In genomic region chr4:185209031-185209851, GRCh38 we compare ENCODE assay signal across 8 cellular contexts. TPM values are rescaled to one million over a fixed set of nuclear protein-coding genes. Genes with fewer than 3 reads are reported as not detected.
A peak's percentile ranks its signal among the peaks of the same experiment; 100 is the strongest.
DNase-seq lines count a peak whose midpoint lies in the region; ATAC-seq, FAIRE-seq and TF ChIP-seq lines count a peak whose summit lies in the region.

TSS of gene SNX25 (plus strand) at chr4:185209598. CDS start at chr4:185209827, 229 bp downstream.

- peaks cover 0 to 40% of the 10 kb centered on the region in 2 experiments; a peak in 2 of 4 replicates for H3K79me2 ChIP-seq in H1 (ENCODE audit: control insufficient read depth in 1 of 2, insufficient read depth in 2 of 2, low read length in 2 of 2)

- CTCF ChIA-PET in H1 (lab: Charles Lee; ENCODE audit: partially characterized antibody), result interaction anchor here (1.1 kb wide), 1 partner anchor 25 kb away, joined by 5 read pairs; no protein-coding TSS in a partner anchor

- H2BK20ac ChIP-seq in H1 (ENCODE audit: low read length), result no peak within 1 kb of the TSS

- H2BK12ac ChIP-seq in H1 (ENCODE audit: low read depth, low read length), result peak within 1 kb of the TSS; percentile 72; the same call in 1 of the 2 replicates
- H2BK12ac ChIP-seq in mesenchymal stem cell (ENCODE audit: low read length in 2 of 2), result peak within 1 kb of the TSS; percentile 4 to 94

- H3K9me3 ChIP-seq in H1 (ENCODE audit: insufficient read depth in 2 of 2, low read depth in 1 of 2, low read length in 1 of 2) (no peaks in the 10 kb centered on the region), mesenchymal stem cell (ENCODE audit: control insufficient read depth, low read length) (no peaks in the 10 kb centered on the region)

- H4K8ac ChIP-seq in H1 (ENCODE audit: extremely low read depth, insufficient read depth, low read length) (peak within 1 kb of the TSS; percentile 16), mesenchymal stem cell (ENCODE audit: low read length) (peak within 1 kb of the TSS; percentile 21)

- H3K27ac ChIP-seq in H1 (ENCODE audit: low read depth, low read length), result no peak within 1 kb of the TSS
- peak within 1 kb of the TSS; percentile 66 for H3K27ac ChIP-seq in mesenchymal stem cell (ENCODE audit: low read length, poor library complexity, severe bottlenecking)

- H4K5ac ChIP-seq in H1 (ENCODE audit: insufficient read length, low read depth, low read length), result peak within 1 kb of the TSS; percentile 64

- peak within 1 kb of the TSS; percentile 84 for H4K91ac ChIP-seq in H1 (replicated peaks; ENCODE audit: insufficient read length, low read length)
- peak within 1 kb of the TSS; percentile 29 for H4K91ac ChIP-seq in mesenchymal stem cell (ENCODE audit: low read length)

- 6% methylated on average over 49 of the region's 72 CpGs; no CpG with 5 or more reads in 1 of the 2 experiments for WGBS in H1 (ENCODE audit: extremely low coverage in 1 of 2, insufficient coverage in 1 of 2, insufficient read length in 1 of 2, insufficient replicate concordance in 2 of 2, low coverage in 1 of 2, low lambda C conversion rate in 2 of 2, missing lambda C conversion rate in 1 of 2), 2 experiments
- 3% methylated on average over 58 of the region's 72 CpGs for WGBS in mesenchymal stem cell

- H2BK5ac ChIP-seq in H1 (ENCODE audit: low read depth, low read length), result peak within 1 kb of the TSS; percentile 55; the same call in 1 of the 2 replicates
- H2BK5ac ChIP-seq in mesenchymal stem cell (ENCODE audit: low read depth, low read length, poor library complexity, severe bottlenecking), result no peak within 1 kb of the TSS

- H3K9ac ChIP-seq in H1 (replicated peaks in 1 of 4; ENCODE audit: extremely low read depth in 1 of 4, low read depth in 3 of 4, low read length in 3 of 4) (peak within 1 kb of the TSS; percentile 42 to 85 (median 57)), mesenchymal stem cell (ENCODE audit: low read length) (peak within 1 kb of the TSS; percentile 92)

- DNase-seq in AG10803 (ENCODE audit: low read depth) (peak; percentile 64), NCI-H748 treated with DMSO at 0.1 percent for 48 hours (lab: John Stamatoyannopoulos, UW) (peak; percentile 75), H1 (ENCODE audit: low read depth in 1 of 2, low spot score in 2 of 2) (peak in 1 of 2 experiments; percentile 93), mesenchymal stem cell (peak; percentile 81)
- peak; percentile 69 to 82 (median 72) for DNase-seq in activated CD8-positive, alpha-beta memory T cell treated with anti-CD3 and anti-CD28 coated beads for 48 hours (ENCODE audit: low read depth in 2 of 3, low spot score in 2 of 3)
- peak; percentile 68 for DNase-seq in stimulated activated CD8-positive, alpha-beta memory T cell treated with anti-CD3 and anti-CD28 coated beads, Interleukin-15, amount 100 ng/mL, for 1 hour (ENCODE audit: low read depth)

- H2BK120ac ChIP-seq in H1 (replicated peaks; ENCODE audit: low read depth, low read length) (no peak within 1 kb of the TSS), mesenchymal stem cell (ENCODE audit: low read depth, low read length) (peak within 1 kb of the TSS; percentile 94)

- H3K4me1 ChIP-seq in H1 (replicated peaks in 1 of 4; ENCODE audit: control insufficient read depth in 3 of 4, insufficient read depth in 4 of 4, low read length in 3 of 4), result peaks cover 5 to 14% (median 10%) of the 10 kb centered on the region in 4 experiments; a peak in 6 of 7 replicates
- H3K4me1 ChIP-seq in mesenchymal stem cell (ENCODE audit: control insufficient read depth, insufficient read depth, low read depth, low read length), result peaks cover 11% of the 10 kb centered on the region

- peak within 1 kb of the TSS; percentile 92 for H3K18ac ChIP-seq in H1 (ENCODE audit: extremely low read depth, low read length)
- H3K18ac ChIP-seq in mesenchymal stem cell (ENCODE audit: low read depth in 1 of 2, low read length in 2 of 2), result peak within 1 kb of the TSS; percentile 90 to 93

- H3K36me3 ChIP-seq in H1 (ENCODE audit: control insufficient read depth in 2 of 4, insufficient read depth in 4 of 4, low read length in 3 of 4) (no peaks in the 10 kb centered on the region), mesenchymal stem cell (ENCODE audit: control insufficient read depth in 1 of 2, insufficient read depth in 2 of 2, low read depth in 1 of 2, low read length in 2 of 2) (no peaks in the 10 kb centered on the region)

- FAIRE-seq in H1 (lab: Jason Lieb, UNC), result no peak

- peaks cover 8% of the 10 kb centered on the region for H3K23me2 ChIP-seq in H1 (ENCODE audit: low read depth, low read length)

- peak in 1 of 2 experiments; percentile 51; a peak in 1 of 3 replicates for TF ChIP-seq POLR2A in H1 (IDR thresholded peaks at IDR 0.05; ENCODE audit: control extremely low read depth in 1 of 2, low read depth in 2 of 2, low read length in 2 of 2)

- no peaks in the 10 kb centered on the region for H3K79me1 ChIP-seq in H1 (ENCODE audit: low read depth, low read length)
- peaks cover 6% of the 10 kb centered on the region for H3K79me1 ChIP-seq in mesenchymal stem cell (replicated peaks; ENCODE audit: low read length, poor library complexity, severe bottlenecking)

- peaks cover 0 to 3% (median 0%) of the 10 kb centered on the region in 4 experiments; a peak in 2 of 7 replicates for H3K27me3 ChIP-seq in H1 (replicated peaks in 1 of 4; ENCODE audit: control insufficient read depth in 3 of 4, extremely low read depth in 1 of 4, insufficient read depth in 3 of 4, low read length in 3 of 4)
- H3K27me3 ChIP-seq in mesenchymal stem cell (ENCODE audit: control insufficient read depth in 1 of 2, insufficient read depth in 1 of 2, low read length in 2 of 2), result no peaks in the 10 kb centered on the region

- H3K56ac ChIP-seq in H1 (replicated peaks; ENCODE audit: insufficient read length, low read depth, low read length), result peak within 1 kb of the TSS; percentile 12

- H3K4ac ChIP-seq in H1 (replicated peaks; ENCODE audit: insufficient read length, low read depth, low read length), result peak within 1 kb of the TSS; percentile 79
- H3K4ac ChIP-seq in mesenchymal stem cell (ENCODE audit: low read depth in 1 of 2, low read length in 2 of 2), result peak within 1 kb of the TSS; percentile 48 to 76

- H3K4me2 ChIP-seq in H1 (ENCODE audit: insufficient read depth in 1 of 2, low read depth in 2 of 2, low read length in 2 of 2) (peak within 1 kb of the TSS; percentile 71 to 97), mesenchymal stem cell (ENCODE audit: low read length, poor library complexity, severe bottlenecking) (peak within 1 kb of the TSS; percentile 93)

- H3K4me3 ChIP-seq in AG10803 (ENCODE audit: low read length) (peak within 1 kb of the TSS; percentile 95), H1 (ENCODE audit: extremely low read depth in 1 of 4, insufficient read depth in 2 of 4, low read depth in 3 of 4, low read length in 4 of 4) (peak within 1 kb of the TSS; percentile 71 to 89 (median 80)), mesenchymal stem cell (ENCODE audit: insufficient read depth in 1 of 2, low read depth in 1 of 2, low read length in 2 of 2) (peak within 1 kb of the TSS; percentile 67 to 97)

- H2BK15ac ChIP-seq in H1 (ENCODE audit: low read length) (peak within 1 kb of the TSS; percentile 53; the same call in 1 of the 2 replicates), mesenchymal stem cell (ENCODE audit: low read depth, poor library complexity, severe bottlenecking) (peak within 1 kb of the TSS; percentile 45)

- POLR2A ChIA-PET in H1 (lab: Charles Lee; ENCODE audit: partially characterized antibody), result interaction anchor here (0.8 to 1.9 kb wide), 7 partner anchors 10 to 392 kb away, joined by 3 to 5 read pairs (median 3); partner anchors contain the start of gene SLC25A4

- TF ChIP-seq EP300 in H1 (IDR thresholded peaks at IDR 0.05; ENCODE audit: borderline replicate concordance in 1 of 2, low read depth in 2 of 2, low read length in 2 of 2), result no peak

- H2AFZ ChIP-seq in H1 (ENCODE audit: low read length), result peak within 1 kb of the TSS; percentile 47
- H2AFZ ChIP-seq in mesenchymal stem cell (ENCODE audit: low read depth, low read length), result peak within 1 kb of the TSS; percentile 74

- H2AK5ac ChIP-seq in H1 (ENCODE audit: low read depth, low read length) (no peak within 1 kb of the TSS), mesenchymal stem cell (ENCODE audit: low read length, severe bottlenecking) (no peak within 1 kb of the TSS)

- H3K14ac ChIP-seq in H1 (ENCODE audit: insufficient read length) (no peak within 1 kb of the TSS), mesenchymal stem cell (ENCODE audit: low read length in 2 of 2) (peak within 1 kb of the TSS in 1 of 2 experiments; percentile 80)

- peak; percentile 78 for ATAC-seq in GM18909 (IDR thresholded peaks at IDR 0.05; ENCODE audit: poor library complexity, unreplicated experiment)
- ATAC-seq in HG03159 (IDR thresholded peaks at IDR 0.05; ENCODE audit: unreplicated experiment), result peak; percentile 76

- H3K23ac ChIP-seq in H1 (ENCODE audit: insufficient read length) (no peak within 1 kb of the TSS), mesenchymal stem cell (ENCODE audit: low read length in 2 of 2) (peak within 1 kb of the TSS in 1 of 2 experiments; percentile 85)

- peaks cover 4 to 5% of the 10 kb centered on the region in 2 experiments for H4K20me1 ChIP-seq in H1 (replicated peaks in 1 of 2; ENCODE audit: control insufficient read depth in 1 of 2, insufficient read depth in 2 of 2, low read length in 2 of 2)

- TF ChIP-seq CTCF in AG10803 (conservative IDR thresholded peaks at IDR 0.05; ENCODE audit: low read length) (no peak), H1 (IDR thresholded peaks at IDR 0.05; ENCODE audit: control extremely low read depth in 1 of 3, insufficient read depth in 1 of 3, low read depth in 1 of 3, low read length in 3 of 3) (peak in 1 of 3 experiments; percentile 17; a peak in 1 of 4 replicates)

- peak; percentile 4 to 30; a peak in 1 of 4 replicates for TF ChIP-seq RAD21 in H1 (IDR thresholded peaks at IDR 0.05 in 1 of 2, conservative IDR thresholded peaks at IDR 0.05 in 1 of 2; ENCODE audit: low read depth in 2 of 2, low read length in 2 of 2)

TF ChIP-seq in H1, 55 proteins besides CTCF, POLR2A, EP300 and RAD21 (continues in another document):
- TF ChIP-seq CBX5 (IDR thresholded peaks at IDR 0.05; ENCODE audit: low read depth, low read length), result no peak

RNA-seq across cellular contexts. Expression of gene SNX25, which starts in this region (rescaled TPM):
- 16.1 and 19.9 TPM in 2 replicates for total RNA-seq in H1 (2021; fragmentation: NEBNext Ultra II Directional; extraction: Animal tissue kit (Norgen Biotek cat#: 25700))
- 4.6 and 5.4 TPM in 2 replicates for polyA plus RNA-seq in H1 (2011; rRNA removed)
- 7.0 TPM for polyA plus RNA-seq in H1 (2011; cell fraction: cytosol; rRNA removed)
- 12.6 TPM for polyA plus RNA-seq in H1 (2011; cell fraction: nucleus; rRNA removed)
- 7.7 to 15.2 TPM (median 9.6 TPM) in 4 replicates for polyA plus RNA-seq in H1 (2012, experiment 1 of 2)
- polyA plus RNA-seq in H1 (2012, experiment 2 of 2), result 0.91 TPM
- 9.7 TPM for polyA plus RNA-seq in H1 (2013, experiment 1 of 2)
- polyA plus RNA-seq in H1 (2013, experiment 2 of 2), result 10.5 TPM
- polyA minus RNA-seq in H1 (2011; rRNA and poly(A)+ RNA removed), result 50.2 and 60.9 TPM in 2 replicates
- 15.8 TPM for polyA minus RNA-seq in H1 (2011; cell fraction: cytosol; rRNA and poly(A)+ RNA removed)
- 32.9 TPM for polyA minus RNA-seq in H1 (2011; cell fraction: nucleus; rRNA and poly(A)+ RNA removed)
- 12.1 TPM for polyA plus RNA-seq in mesenchymal stem cell (2013, experiment 1 of 2)
- polyA plus RNA-seq in mesenchymal stem cell (2013, experiment 2 of 2), result 13.1 TPM
